Comparison of ENCODE assay signal across 18 cellular contexts in genomic region chr12:125208942-125209341, GRCh38. TPM values are rescaled to one million over a fixed set of nuclear protein-coding genes. Genes with fewer than 3 reads are reported as not detected.
"Had no signal": no experiment of that assay in that cellular context is flagged by ENCODE, and none has a peak within 500 bp of the region (broad histone marks: within the 10 kb centered on the region; RNA-seq: fewer than 3 reads in every experiment).

No MANE protein-coding gene starts in this region.

- H3K27ac Mint-ChIP-seq: activated CD4-positive, alpha-beta memory T cell treated with anti-CD3 and anti-CD28 coated beads, Interleukin-2, amount 10 ng/mL, durations not matched to agents 7 days and 5 days; immature natural killer cell; mesothelial cell of epicardium had no signal

- H3K4me1 ChIP-seq: adrenal gland, esophagus squamous epithelium, lower lobe of right lung, pancreas, sigmoid colon, spleen, stomach, testis had no signal

- H3K9me3 Mint-ChIP-seq: activated CD4-positive, alpha-beta memory T cell treated with anti-CD3 and anti-CD28 coated beads, Interleukin-2, amount 10 ng/mL, durations not matched to agents 7 days and 5 days; activated T-cell treated with anti-CD3 and anti-CD28 coated beads, Interleukin-2, amount 50 U/mL, for 4 hours; mesothelial cell of epicardium had no signal

- H3K4me3 ChIP-seq: adrenal gland, esophagus squamous epithelium, lower lobe of right lung, pancreas, sigmoid colon, spleen, stomach, testis had no signal

- H3K4me1 Mint-ChIP-seq: immature natural killer cell, mesothelial cell of epicardium had no signal

- FAIRE-seq: endothelial cell of umbilical vein, pancreas had no signal

- H3K36me3 ChIP-seq: adrenal gland, esophagus squamous epithelium, lower lobe of right lung, pancreas, sigmoid colon, spleen, stomach had no signal

- H3K27ac ChIP-seq: adrenal gland, esophagus squamous epithelium, lower lobe of right lung, pancreas, sigmoid colon, spleen, stomach, testis had no signal

- DNase-seq: activated CD4-positive, alpha-beta memory T cell treated with anti-CD3 and anti-CD28 coated beads, Interleukin-2, amount 10 ng/mL, durations not matched to agents 7 days and 5 days; activated CD4-positive, alpha-beta T cell treated with anti-CD3 and anti-CD28 coated beads for 4 hours; activated effector memory CD4-positive, alpha-beta T cell treated with Interleukin-2 at 50 U/mL for 16 hours; activated naive CD4-positive, alpha-beta T cell treated with anti-CD3 and anti-CD28 coated beads, Interleukin-2, amount 50 U/mL, for 16 hours; activated T-cell treated with anti-CD3 and anti-CD28 coated beads, Interleukin-2, amount 50 U/mL, for 4 hours; adrenal gland; esophagus squamous epithelium; hippocampal formation; immature natural killer cell; lower lobe of right lung; pancreas; sigmoid colon; spleen; stomach; testis had no signal

- H3K36me3 Mint-ChIP-seq: immature natural killer cell, mesothelial cell of epicardium had no signal

- H3K27me3 ChIP-seq: adrenal gland, testis had no signal

- H3K4me3 Mint-ChIP-seq: activated CD4-positive, alpha-beta memory T cell treated with anti-CD3 and anti-CD28 coated beads, Interleukin-2, amount 10 ng/mL, durations not matched to agents 7 days and 5 days; activated T-cell treated with anti-CD3 and anti-CD28 coated beads, Interleukin-2, amount 50 U/mL, for 4 hours; immature natural killer cell; mesothelial cell of epicardium had no signal

- ATAC-seq: activated T-cell treated with anti-CD3 and anti-CD28 coated beads, Interleukin-2, amount 50 U/mL, for 4 hours; lower lobe of right lung; pancreas had no signal

- H3K9me3 ChIP-seq: adrenal gland, esophagus squamous epithelium, lower lobe of right lung, pancreas, sigmoid colon, spleen, stomach, testis had no signal

RNA-seq across cellular contexts. Expression of gene TMEM132B, which starts 22.8 kb away (rescaled TPM):
- total RNA-seq: activated CD4-positive, alpha-beta memory T cell treated with anti-CD3 and anti-CD28 coated beads, Interleukin-2, amount 10 ng/mL, durations not matched to agents 7 days and 5 days; T-helper 1 cell treated with Interleukin-12 subunit alpha and Interleukin-12 subunit beta and Interleukin-4 antibody, amounts not matched to agents 30 ng/mL and 1 ng/mL, for 36 hours had no signal
- polyA plus RNA-seq: immature natural killer cell had no signal
